10 cellular contexts compared by ENCODE assay signal in the genomic region with DNA sequence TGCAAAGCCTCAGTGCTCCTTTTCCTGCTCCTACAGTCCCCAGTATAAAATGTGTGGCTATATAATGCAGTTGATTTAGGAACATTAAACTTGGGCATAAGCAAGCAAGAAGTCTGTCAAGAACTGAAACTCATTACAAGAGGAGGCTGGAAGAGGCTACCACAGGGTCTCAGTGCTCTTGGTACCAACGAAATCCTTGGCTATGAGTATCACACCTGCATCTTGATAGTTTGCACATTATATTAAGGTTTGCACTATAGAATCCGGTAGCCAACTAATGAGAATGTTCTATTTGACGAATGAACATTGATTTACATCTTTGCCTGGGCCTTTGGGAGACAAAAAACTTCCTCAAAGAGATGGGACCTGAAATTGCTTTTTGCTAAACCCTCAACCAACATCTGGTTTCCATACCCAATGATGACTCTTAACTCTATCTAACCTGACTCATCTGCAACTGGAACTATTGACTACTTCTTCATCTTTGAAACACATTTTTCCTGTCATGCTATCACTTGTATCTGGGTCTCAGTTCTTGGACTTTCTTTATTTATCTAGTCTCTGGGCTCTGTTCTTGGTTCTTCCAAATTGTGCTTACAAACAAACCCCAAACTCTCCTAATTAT.
DNase-seq lines count a peak whose midpoint lies in the region; ATAC-seq and TF ChIP-seq lines count a peak whose summit lies in the region.
"Had no signal": no experiment of that assay in that cellular context is flagged by ENCODE, and none has a peak within 500 bp of the region (broad histone marks: within the 10 kb centered on the region; RNA-seq: fewer than 3 reads in every experiment).

No MANE protein-coding gene starts in this region.

- ATAC-seq in GM18909 (IDR thresholded peaks at IDR 0.05; ENCODE audit: poor library complexity, unreplicated experiment) (peak; percentile 19), HG02588 (IDR thresholded peaks at IDR 0.05; ENCODE audit: unreplicated experiment) (peak; percentile 7), PC-3 (no peak)

- H3K9me3 ChIP-seq in PC-3 (ENCODE audit: low read length) (no peaks in the 10 kb centered on the region), smooth muscle cell (replicated peaks; ENCODE audit: low read depth) (no peaks in the 10 kb centered on the region)
- H3K9me3 ChIP-seq: upper lobe of right lung had no signal

- no peaks in the 10 kb centered on the region for H3K36me3 ChIP-seq in PC-3 (ENCODE audit: low read depth, low read length)
- H3K36me3 ChIP-seq in smooth muscle cell (ENCODE audit: low read depth) = no peaks in the 10 kb centered on the region
- H3K36me3 ChIP-seq: upper lobe of right lung had no signal

- H3K4me3 ChIP-seq in PC-3 (ENCODE audit: low read length) (no peak overlapping the region), smooth muscle cell (no peak overlapping the region)
- H3K4me3 ChIP-seq: upper lobe of right lung had no signal

- no peak overlapping the region for H3K4me3 Mint-ChIP-seq in osteocyte (ENCODE audit: unreplicated experiment)
- H3K4me3 Mint-ChIP-seq: activated T-cell treated with anti-CD3 and anti-CD28 coated beads, Interleukin-2, amount 50 U/mL, for 24 hours had no signal

- no peaks in the 10 kb centered on the region for H3K9me3 Mint-ChIP-seq in osteocyte (ENCODE audit: unreplicated experiment)
- H3K9me3 Mint-ChIP-seq: activated T-cell treated with anti-CD3 and anti-CD28 coated beads, Interleukin-2, amount 50 U/mL, for 24 hours had no signal

- peaks cover 5% of the 10 kb centered on the region for H3K4me1 Mint-ChIP-seq in osteocyte (ENCODE audit: unreplicated experiment)

- H4K20me1 ChIP-seq in PC-3 (ENCODE audit: low read length) (no peaks in the 10 kb centered on the region), smooth muscle cell (ENCODE audit: low read depth) (no peaks in the 10 kb centered on the region)

- H3F3A ChIP-seq in PC-3 (ENCODE audit: low read length, unreplicated experiment) (no peaks in the 10 kb centered on the region), smooth muscle cell (ENCODE audit: low read depth) (no peaks in the 10 kb centered on the region)

- CTCF ChIA-PET in PC-3 (lab: Charles Lee) = interaction anchor here (0.6 to 1.0 kb wide), 4 partner anchors 63 to 666 kb away, joined by 3 to 6 read pairs (median 4); no protein-coding TSS in a partner anchor

- no peak overlapping the region for H3K27ac Mint-ChIP-seq in osteocyte (ENCODE audit: unreplicated experiment)
- H3K27ac Mint-ChIP-seq: activated T-cell treated with anti-CD3 and anti-CD28 coated beads, Interleukin-2, amount 50 U/mL, for 24 hours had no signal

- POLR2A ChIA-PET in PC-3 (lab: Charles Lee; ENCODE audit: unreplicated experiment) = no interaction called here

- H3K27ac ChIP-seq in PC-3 (ENCODE audit: low read length) (no peak overlapping the region), smooth muscle cell (ENCODE audit: low read depth) (no peak overlapping the region)
- H3K27ac ChIP-seq: KMS-11, upper lobe of right lung had no signal

- no peaks in the 10 kb centered on the region for H3K9me2 ChIP-seq in PC-3 (replicated peaks; ENCODE audit: low read length)

- H2AFZ ChIP-seq in PC-3 (ENCODE audit: low read length) (no peak overlapping the region), smooth muscle cell (ENCODE audit: low read depth) (no peak overlapping the region)

- BruUV-seq in PC-3 (replicated peaks; lab: Mats Ljungman, UMichigan) = no TSS peak

- no peaks in the 10 kb centered on the region for H3K27me3 ChIP-seq in PC-3 (ENCODE audit: low read length)
- no peaks in the 10 kb centered on the region for H3K27me3 ChIP-seq in smooth muscle cell (ENCODE audit: low read depth)
- H3K27me3 ChIP-seq: upper lobe of right lung had no signal

- intact Hi-C loops in PC-3 (cut with micrococcal nuclease) = loop anchor here (1.0 to 5.0 kb wide), 12 partner anchors 147 to 1081 kb away; no protein-coding TSS in a partner anchor

- H3K4me2 ChIP-seq in PC-3 (ENCODE audit: low read length) (no peak overlapping the region), smooth muscle cell (no peak overlapping the region)
- H3K4me2 ChIP-seq: KMS-11 had no signal

- DNase-seq in PC-3 (no peak), osteocyte (ENCODE audit: extremely low spot score, unreplicated experiment) (no peak), putamen (ENCODE audit: low spot score) (no peak), smooth muscle cell (lab: John Stamatoyannopoulos, UW; ENCODE audit: unreplicated experiment) (no peak), T-helper 1 cell (no peak)

- no peak overlapping the region for H3K9ac ChIP-seq in PC-3 (ENCODE audit: low read length)
- H3K9ac ChIP-seq in smooth muscle cell (ENCODE audit: low read depth) = no peak overlapping the region
- H3K9ac ChIP-seq: KMS-11 had no signal

- TF ChIP-seq CTCF in PC-3 (conservative IDR thresholded peaks at IDR 0.05; ENCODE audit: low read depth, low read length) (0 out of 2 replicates have a peak, but pooled peaks have one; percentile 8), osteocyte (IDR thresholded peaks at IDR 0.05) (peak; percentile 3), smooth muscle cell (IDR thresholded peaks at IDR 0.05; ENCODE audit: borderline replicate concordance, insufficient read depth, poor library complexity, severe bottlenecking) (no peak)

- no peaks in the 10 kb centered on the region for H3K79me2 ChIP-seq in PC-3 (ENCODE audit: low read length)
- H3K79me2 ChIP-seq in smooth muscle cell (ENCODE audit: low read depth) = no peaks in the 10 kb centered on the region

- peaks cover 38% of the 10 kb centered on the region for H3K27me3 Mint-ChIP-seq in osteocyte (ENCODE audit: unreplicated experiment)
- H3K27me3 Mint-ChIP-seq: activated T-cell treated with anti-CD3 and anti-CD28 coated beads, Interleukin-2, amount 50 U/mL, for 24 hours had no signal

- no peaks in the 10 kb centered on the region for H3K36me3 Mint-ChIP-seq in osteocyte (ENCODE audit: unreplicated experiment)

- H3K4me1 ChIP-seq in PC-3 (ENCODE audit: insufficient read depth, low read length) (peaks cover 7% of the 10 kb centered on the region), smooth muscle cell (ENCODE audit: low read depth) (no peaks in the 10 kb centered on the region)

- WGBS in smooth muscle cell (ENCODE audit: low lambda C conversion rate) = 77% methylated on average over 3 of the region's 3 CpGs
